In genomic region chr1:212699104-212699838, GRCh38 we compare ENCODE assay signal across 1 cellular context.
TF ChIP-seq lines count a peak whose summit lies in the region.

No MANE protein-coding gene starts in this region.

TF ChIP-seq in K562, 482 proteins besides CTCF, POLR2A, EP300 and RAD21 (continued from another document and continues in another):
- TF ChIP-seq ARID4B (CRISPR knock-in tag; IDR thresholded peaks at IDR 0.05) (peak; percentile 82), DIDO1 (tag; IDR thresholded peaks at IDR 0.05; ENCODE audit: low read depth) (no peak), CHD4 (IDR thresholded peaks at IDR 0.05; ENCODE audit: insufficient read depth, insufficient replicate concordance, low read depth, low read length, poor library complexity, severe bottlenecking) (no peak), CHCHD3 (CRISPR knock-in tag; IDR thresholded peaks at IDR 0.05) (no peak), ZFP91 (CRISPR knock-in tag; IDR thresholded peaks at IDR 0.05) (no peak), MYC (IDR thresholded peaks at IDR 0.05; ENCODE audit: low read depth, low read length) (peak; percentile 87), MYC (CRISPR knock-in tag; IDR thresholded peaks at IDR 0.05; ENCODE audit: borderline replicate concordance, low read depth) (no peak; the same call in 1 of the 2 replicates), HNRNPL (IDR thresholded peaks at IDR 0.05; ENCODE audit: low read depth, low read length) (peak; percentile 85), ZNF175 (CRISPR knock-in tag; IDR thresholded peaks at IDR 0.05; ENCODE audit: low read depth) (no peak), PCBP2 (IDR thresholded peaks at IDR 0.05; ENCODE audit: low read depth, low read length, poor library complexity, severe bottlenecking) (peak; percentile 11), PREB (CRISPR knock-in tag; IDR thresholded peaks at IDR 0.05) (no peak), NBN (IDR thresholded peaks at IDR 0.05; ENCODE audit: low read depth) (0 out of 2 replicates have a peak, but pooled peaks have one; percentile 25), PRMT5 (CRISPR knock-in tag; IDR thresholded peaks at IDR 0.05) (no peak), THRA (IDR thresholded peaks at IDR 0.05) (no peak), BDP1 (IDR thresholded peaks at IDR 0.05; ENCODE audit: insufficient read depth, insufficient read length) (no peak), UBTF (IDR thresholded peaks at IDR 0.05; ENCODE audit: borderline replicate concordance in 1 of 2, low read depth in 2 of 2, low read length in 2 of 2) (0 out of 4 replicates have a peak, but pooled peaks of 1 of the 2 experiments have one; percentile 55), PRDM10 (IDR thresholded peaks at IDR 0.05; ENCODE audit: partially characterized antibody) (no peak), MGA (IDR thresholded peaks at IDR 0.05) (peak; percentile 97), RBFOX2 (IDR thresholded peaks at IDR 0.05; ENCODE audit: low read depth, low read length) (peak; percentile 53; the same call in 1 of the 2 replicates), SIRT6 (IDR thresholded peaks at IDR 0.05; ENCODE audit: low read depth, low read length) (no peak), ZNF644 (tag; IDR thresholded peaks at IDR 0.05; ENCODE audit: low read depth) (no peak), CHD1 (IDR thresholded peaks at IDR 0.05; ENCODE audit: low read length) (peak; percentile 62)
